ENCODE assay signal across 12 cellular contexts in genomic region chr6:106309766-106310373, GRCh38. TPM values are rescaled to one million over a fixed set of nuclear protein-coding genes. Genes with fewer than 3 reads are reported as not detected.
DNase-seq lines count a peak whose midpoint lies in the region; ATAC-seq and TF ChIP-seq lines count a peak whose summit lies in the region.
"Had no signal": no experiment of that assay in that cellular context is flagged by ENCODE, and none has a peak within 500 bp of the region (broad histone marks: within the 10 kb centered on the region; RNA-seq: fewer than 3 reads in every experiment).

No MANE protein-coding gene starts in this region.

- H3K4me1 ChIP-seq in smooth muscle cell (ENCODE audit: low read depth) = peaks cover 6% of the 10 kb centered on the region

- peaks cover 4% of the 10 kb centered on the region for H3K36me3 ChIP-seq in smooth muscle cell (ENCODE audit: low read depth)

- peak overlapping the region; percentile 72 for H3K4me2 ChIP-seq in smooth muscle cell

- H3K27me3 ChIP-seq in smooth muscle cell (ENCODE audit: low read depth) = no peaks in the 10 kb centered on the region
- H3K27me3 ChIP-seq: suprapubic skin had no signal

- no peaks in the 10 kb centered on the region for H3K9me3 ChIP-seq in smooth muscle cell (replicated peaks; ENCODE audit: low read depth)
- H3K9me3 ChIP-seq: suprapubic skin had no signal

- H3K79me2 ChIP-seq in smooth muscle cell (ENCODE audit: low read depth) = peaks cover 50% of the 10 kb centered on the region

- ATAC-seq in activated CD8-positive, alpha-beta T cell treated with anti-CD3 and anti-CD28 coated beads for 36 hours = no peak
- ATAC-seq: activated naive CD4-positive, alpha-beta T cell treated with anti-CD3 and anti-CD28 coated beads, Interleukin-2, amount 50 U/mL, for 72 hours had no signal

- H4K20me1 ChIP-seq in smooth muscle cell (ENCODE audit: low read depth) = peaks cover 28% of the 10 kb centered on the region

- peaks cover 9% of the 10 kb centered on the region for H3K9me3 Mint-ChIP-seq in mesothelial cell of epicardium
- no peaks in the 10 kb centered on the region for H3K9me3 Mint-ChIP-seq in activated CD8-positive, alpha-beta T cell treated with anti-CD3 and anti-CD28 coated beads for 36 hours
- H3K9me3 Mint-ChIP-seq: activated naive CD4-positive, alpha-beta T cell treated with anti-CD3 and anti-CD28 coated beads, Interleukin-2, amount 50 U/mL, for 72 hours had no signal

- CTCF ChIA-PET in activated CD8-positive, alpha-beta T cell treated with anti-CD3 and anti-CD28 coated beads for 36 hours (lab: Charles Lee) = no interaction called here

- peak; percentile 50 for DNase-seq in HCEC 1CT
- DNase-seq in SK-MEL-5 (ENCODE audit: low read depth, low spot score) = peak; percentile 4
- peak; percentile 54 for DNase-seq in fibroblast of the aortic adventitia (ENCODE audit: low read depth)
- no peak for DNase-seq in smooth muscle cell (lab: John Stamatoyannopoulos, UW; ENCODE audit: unreplicated experiment)
- no peak for DNase-seq in germinal center (ENCODE audit: low spot score)
- DNase-seq in mesothelial cell of epicardium (ENCODE audit: low spot score in 2 of 2, unreplicated experiment in 2 of 2) = no peak
- no peak for DNase-seq in activated CD8-positive, alpha-beta T cell treated with anti-CD3 and anti-CD28 coated beads for 36 hours
- DNase-seq: DMS79 treated with DMSO at 0.1 percent for 48 hours; effector CD8-positive, alpha-beta T cell; NCI-H1092 treated with DMSO at 0.1 percent for 48 hours had no signal

- TF ChIP-seq CTCF in fibroblast of the aortic adventitia (IDR thresholded peaks at IDR 0.05; ENCODE audit: insufficient read depth, low read length) (no peak), smooth muscle cell (IDR thresholded peaks at IDR 0.05; ENCODE audit: borderline replicate concordance, insufficient read depth, poor library complexity, severe bottlenecking) (no peak), mesothelial cell of epicardium (IDR thresholded peaks at IDR 0.05; ENCODE audit: unreplicated experiment) (no peak)
- no peak for TF ChIP-seq CTCF in activated CD8-positive, alpha-beta T cell treated with anti-CD3 and anti-CD28 coated beads for 36 hours (IDR thresholded peaks at IDR 0.05)

- H3K4me1 Mint-ChIP-seq in mesothelial cell of epicardium = peaks cover 49% of the 10 kb centered on the region
- H3K4me1 Mint-ChIP-seq in activated CD8-positive, alpha-beta T cell treated with anti-CD3 and anti-CD28 coated beads for 36 hours (ENCODE audit: low read depth) = peaks cover 33% of the 10 kb centered on the region

- H3K9ac ChIP-seq in smooth muscle cell (ENCODE audit: low read depth) = no peak overlapping the region

- intact Hi-C loops in activated CD8-positive, alpha-beta T cell treated with anti-CD3 and anti-CD28 coated beads for 36 hours (cut with micrococcal nuclease) = no loop called here

- peaks cover 26% of the 10 kb centered on the region for H3K36me3 Mint-ChIP-seq in mesothelial cell of epicardium
- peaks cover 25% of the 10 kb centered on the region for H3K36me3 Mint-ChIP-seq in activated CD8-positive, alpha-beta T cell treated with anti-CD3 and anti-CD28 coated beads for 36 hours (ENCODE audit: low read depth)

- WGBS in smooth muscle cell (ENCODE audit: low lambda C conversion rate) = 64% methylated on average over 3 of the region's 3 CpGs

- peaks cover 11% of the 10 kb centered on the region for H3F3A ChIP-seq in smooth muscle cell (ENCODE audit: low read depth)

- H3K27ac Mint-ChIP-seq in mesothelial cell of epicardium = no peak overlapping the region
- H3K27ac Mint-ChIP-seq in activated CD8-positive, alpha-beta T cell treated with anti-CD3 and anti-CD28 coated beads for 36 hours = no peak overlapping the region
- H3K27ac Mint-ChIP-seq: activated naive CD4-positive, alpha-beta T cell treated with anti-CD3 and anti-CD28 coated beads, Interleukin-2, amount 50 U/mL, for 72 hours had no signal

- no peak overlapping the region for H2AFZ ChIP-seq in smooth muscle cell (ENCODE audit: low read depth)

- H3K27me3 Mint-ChIP-seq in mesothelial cell of epicardium (ENCODE audit: low read depth) = no peaks in the 10 kb centered on the region
- H3K27me3 Mint-ChIP-seq in activated CD8-positive, alpha-beta T cell treated with anti-CD3 and anti-CD28 coated beads for 36 hours = no peaks in the 10 kb centered on the region

- in situ Hi-C loops in SK-MEL-5 (cut with HindIII; ENCODE audit: low pct_unique_long_range_greater_than_20kb, low sequenced_read_pairs) = no loop called here

- POLR2A ChIA-PET in activated CD8-positive, alpha-beta T cell treated with anti-CD3 and anti-CD28 coated beads for 36 hours (lab: Charles Lee) = no interaction called here

- H3K4me3 Mint-ChIP-seq in mesothelial cell of epicardium = no peak overlapping the region
- no peak overlapping the region for H3K4me3 Mint-ChIP-seq in activated CD8-positive, alpha-beta T cell treated with anti-CD3 and anti-CD28 coated beads for 36 hours

- peak overlapping the region; percentile 25 for H3K27ac ChIP-seq in smooth muscle cell (ENCODE audit: low read depth)
- H3K27ac ChIP-seq: suprapubic skin had no signal

- H3K4me3 ChIP-seq in fibroblast of the aortic adventitia (ENCODE audit: low read depth, low read length) = no peak overlapping the region
- H3K4me3 ChIP-seq in smooth muscle cell = no peak overlapping the region
- H3K4me3 ChIP-seq: suprapubic skin had no signal

RNA-seq across cellular contexts. Expression of gene ATG5, which starts 15.7 kb away (rescaled TPM):
- total RNA-seq in SK-MEL-5 (2014; rRNA removed; shearing (Covaris generic)) = 27.8 and 32.6 TPM in 2 replicates
- 16.4 and 16.5 TPM in 2 replicates for polyA plus RNA-seq in SK-MEL-5 (2015; cell fraction: cytosol; rRNA removed)
- 9.3 and 20.9 TPM in 2 replicates for polyA plus RNA-seq in SK-MEL-5 (2015; cell fraction: nucleus; rRNA removed)
- 31.0 and 45.4 TPM in 2 replicates for total RNA-seq in fibroblast of the aortic adventitia (ENCODE audit: low replicate concordance)
- 33.7 and 50.4 TPM in 2 replicates for total RNA-seq in smooth muscle cell
- polyA plus RNA-seq in smooth muscle cell = 30.1 and 34.4 TPM in 2 replicates
- 29.9 to 33.0 TPM (median 32.6 TPM) in 3 replicates for total RNA-seq in mesothelial cell of epicardium
- 10 to 100 TPM; 31.2 to 32.4 TPM for total RNA-seq in activated CD8-positive, alpha-beta T cell treated with anti-CD3 and anti-CD28 coated beads for 36 hours

RNA-seq across cellular contexts. Expression of gene CRYBG1, which starts 50.6 kb away (rescaled TPM):
- 0.05 TPM in 1 of 2 replicates, not detected in the other for total RNA-seq in SK-MEL-5 (2014; rRNA removed; shearing (Covaris generic))
- 0.04 TPM in 1 of 2 replicates, not detected in the other for polyA plus RNA-seq in SK-MEL-5 (2015; cell fraction: cytosol; rRNA removed)
- polyA plus RNA-seq in SK-MEL-5 (2015; cell fraction: nucleus; rRNA removed) = not detected in 2 replicates
- total RNA-seq in fibroblast of the aortic adventitia (ENCODE audit: low replicate concordance) = 19.3 and 105 TPM in 2 replicates
- total RNA-seq in smooth muscle cell = 9.0 and 11.9 TPM in 2 replicates
- polyA plus RNA-seq in smooth muscle cell = 0.98 and 2.9 TPM in 2 replicates
- 0.59 to 0.74 TPM (median 0.64 TPM) in 3 replicates for total RNA-seq in mesothelial cell of epicardium
- 10 to 100 TPM; 20.8 to 21.1 TPM for total RNA-seq in activated CD8-positive, alpha-beta T cell treated with anti-CD3 and anti-CD28 coated beads for 36 hours

Comparison
In these comparisons a context has a peak if more than half of its experiments do, and no peak if none do; other contexts are left out.
1. DNase-seq: peak in HCEC 1CT (single experiment), SK-MEL-5 (single experiment) and fibroblast of the aortic adventitia (single experiment); none in smooth muscle cell (single experiment), germinal center (single experiment), mesothelial cell of epicardium (0 of 2) and activated CD8-positive, alpha-beta T cell treated with anti-CD3 and anti-CD28 coated beads for 36 hours (single experiment).